In genomic region chr4:139266208-139266582, GRCh38 we compare ENCODE assay signal across 9 cellular contexts. TPM values are rescaled to one million over a fixed set of nuclear protein-coding genes. Genes with fewer than 3 reads are reported as not detected.
DNase-seq lines count a peak whose midpoint lies in the region; TF ChIP-seq lines count a peak whose summit lies in the region.
"Had no signal": no experiment of that assay in that cellular context is flagged by ENCODE, and none has a peak within 500 bp of the region (broad histone marks: within the 10 kb centered on the region; RNA-seq: fewer than 3 reads in every experiment).

No MANE protein-coding gene starts in this region.

- no peaks in the 10 kb centered on the region for H3K9me3 ChIP-seq in left ventricle myocardium inferior (replicated peaks)

- TF ChIP-seq CTCF in left ventricle myocardium inferior (IDR thresholded peaks at IDR 0.05; ENCODE audit: borderline replicate concordance) (no peak), mesothelial cell of epicardium (IDR thresholded peaks at IDR 0.05; ENCODE audit: unreplicated experiment) (no peak)

- H3K36me3 ChIP-seq in left ventricle myocardium inferior, result no peaks in the 10 kb centered on the region

- H3K4me3 Mint-ChIP-seq in activated T-helper 2 cell treated with anti-CD3 and anti-CD28 coated beads, Interferon-gamma antibody, Interleukin-2, Interleukin-4, amounts not matched to agents 10 μg/mL and 5 μg/mL and 100 μg/mL, durations not matched to agents 14 hours and 24 hours and 36 hours (ENCODE audit: low read depth), result peak overlapping the region; percentile 37
- H3K4me3 Mint-ChIP-seq in mesothelial cell of epicardium, result peak overlapping the region; percentile 66

- peaks cover 27% of the 10 kb centered on the region for H3K4me1 Mint-ChIP-seq in activated T-helper 2 cell treated with anti-CD3 and anti-CD28 coated beads, Interferon-gamma antibody, Interleukin-2, Interleukin-4, amounts not matched to agents 10 μg/mL and 5 μg/mL and 100 μg/mL, durations not matched to agents 14 hours and 24 hours and 36 hours (ENCODE audit: low read depth)
- H3K4me1 Mint-ChIP-seq in mesothelial cell of epicardium, result peaks cover 12% of the 10 kb centered on the region

- peak overlapping the region; percentile 71 for H3K27ac ChIP-seq in left ventricle myocardium inferior (replicated peaks)

- no peaks in the 10 kb centered on the region for H3K9me3 Mint-ChIP-seq in activated T-helper 2 cell treated with anti-CD3 and anti-CD28 coated beads, Interferon-gamma antibody, Interleukin-2, Interleukin-4, amounts not matched to agents 10 μg/mL and 5 μg/mL and 100 μg/mL, durations not matched to agents 14 hours and 24 hours and 36 hours
- no peaks in the 10 kb centered on the region for H3K9me3 Mint-ChIP-seq in mesothelial cell of epicardium

- H3K27me3 Mint-ChIP-seq in activated T-helper 2 cell treated with anti-CD3 and anti-CD28 coated beads, Interferon-gamma antibody, Interleukin-2, Interleukin-4, amounts not matched to agents 10 μg/mL and 5 μg/mL and 100 μg/mL, durations not matched to agents 14 hours and 24 hours and 36 hours (ENCODE audit: low read depth), result peaks cover 18% of the 10 kb centered on the region
- no peaks in the 10 kb centered on the region for H3K27me3 Mint-ChIP-seq in mesothelial cell of epicardium (ENCODE audit: low read depth)

- no peaks in the 10 kb centered on the region for H3K27me3 ChIP-seq in left ventricle myocardium inferior (ENCODE audit: low read depth)

- no peak for DNase-seq in left ventricle myocardium inferior
- DNase-seq in cardiac septum (ENCODE audit: low spot score), result no peak
- no peak for DNase-seq in activated T-helper 2 cell treated with anti-CD3 and anti-CD28 coated beads, Interferon-gamma antibody, Interleukin-2, Interleukin-4, amounts not matched to agents 10 μg/mL and 5 μg/mL and 100 μg/mL, durations not matched to agents 14 hours and 24 hours and 36 hours (ENCODE audit: low spot score)
- no peak for DNase-seq in mesothelial cell of epicardium (ENCODE audit: low spot score in 2 of 2, unreplicated experiment in 2 of 2)
- DNase-seq in SIG-M5 (lab: John Stamatoyannopoulos, UW), result no peak
- no peak for DNase-seq in kidney tubule cell (ENCODE audit: low spot score)
- DNase-seq in NCI-H524 (lab: John Stamatoyannopoulos, UW), result no peak
- no peak for DNase-seq in AML-193 (lab: John Stamatoyannopoulos, UW)

- H3K27ac Mint-ChIP-seq in activated T-helper 2 cell treated with anti-CD3 and anti-CD28 coated beads, Interferon-gamma antibody, Interleukin-2, Interleukin-4, amounts not matched to agents 10 μg/mL and 5 μg/mL and 100 μg/mL, durations not matched to agents 14 hours and 24 hours and 36 hours, result peak overlapping the region; percentile 73
- peak overlapping the region; percentile 62 for H3K27ac Mint-ChIP-seq in mesothelial cell of epicardium

- no peaks in the 10 kb centered on the region for H3K36me3 Mint-ChIP-seq in activated T-helper 2 cell treated with anti-CD3 and anti-CD28 coated beads, Interferon-gamma antibody, Interleukin-2, Interleukin-4, amounts not matched to agents 10 μg/mL and 5 μg/mL and 100 μg/mL, durations not matched to agents 14 hours and 24 hours and 36 hours (ENCODE audit: low read depth)
- no peaks in the 10 kb centered on the region for H3K36me3 Mint-ChIP-seq in mesothelial cell of epicardium

- peak overlapping the region; percentile 61 for H3K4me3 ChIP-seq in left ventricle myocardium inferior

- intact Hi-C loops in left ventricle myocardium inferior (cut with micrococcal nuclease), result no loop called here
- intact Hi-C loops in cardiac septum (cut with DNase I), result no loop called here
- intact Hi-C loops in activated T-helper 2 cell treated with anti-CD3 and anti-CD28 coated beads, Interferon-gamma antibody, Interleukin-2, Interleukin-4, amounts not matched to agents 10 μg/mL and 5 μg/mL and 100 μg/mL, durations not matched to agents 14 hours and 24 hours and 36 hours (cut with micrococcal nuclease), result loop anchor here (1.0 to 2.0 kb wide), 7 partner anchors 15 to 251 kb away; partner anchors contain the start of genes MGARP, NAA15 and NOCT

- H3K4me1 ChIP-seq in left ventricle myocardium inferior, result peaks cover 21% of the 10 kb centered on the region

RNA-seq across cellular contexts. Expression of gene MGARP, which starts 13.8 kb away (rescaled TPM):
- total RNA-seq in left ventricle myocardium inferior (0.60 TPM), cardiac septum (0.81 TPM), mesothelial cell of epicardium (0.34 to 0.76 TPM (median 0.69 TPM) in 3 replicates)
- not detected in 2 replicates for total RNA-seq in activated T-helper 2 cell treated with anti-CD3 and anti-CD28 coated beads, Interferon-gamma antibody, Interleukin-2, Interleukin-4, amounts not matched to agents 10 μg/mL and 5 μg/mL and 100 μg/mL, durations not matched to agents 14 hours and 24 hours and 36 hours
- total RNA-seq: Daoy had no signal

RNA-seq across cellular contexts. Expression of gene NAA15, which starts 35.1 kb away (rescaled TPM):
- total RNA-seq in left ventricle myocardium inferior, result 33.1 TPM
- total RNA-seq in cardiac septum, result 37.9 TPM
- total RNA-seq in activated T-helper 2 cell treated with anti-CD3 and anti-CD28 coated beads, Interferon-gamma antibody, Interleukin-2, Interleukin-4, amounts not matched to agents 10 μg/mL and 5 μg/mL and 100 μg/mL, durations not matched to agents 14 hours and 24 hours and 36 hours, result 86.7 and 97.4 TPM in 2 replicates
- total RNA-seq in mesothelial cell of epicardium, result 55.1 to 58.5 TPM (median 56.8 TPM) in 3 replicates

RNA-seq across cellular contexts. Expression of gene NDUFC1, which starts 36.1 kb away (rescaled TPM):
- 222 TPM for total RNA-seq in left ventricle myocardium inferior
- total RNA-seq in cardiac septum, result 175 TPM
- total RNA-seq in activated T-helper 2 cell treated with anti-CD3 and anti-CD28 coated beads, Interferon-gamma antibody, Interleukin-2, Interleukin-4, amounts not matched to agents 10 μg/mL and 5 μg/mL and 100 μg/mL, durations not matched to agents 14 hours and 24 hours and 36 hours, result 50.9 and 51.4 TPM in 2 replicates
- 35.2 to 39.1 TPM (median 38.5 TPM) in 3 replicates for total RNA-seq in mesothelial cell of epicardium
